In the genomic region with DNA sequence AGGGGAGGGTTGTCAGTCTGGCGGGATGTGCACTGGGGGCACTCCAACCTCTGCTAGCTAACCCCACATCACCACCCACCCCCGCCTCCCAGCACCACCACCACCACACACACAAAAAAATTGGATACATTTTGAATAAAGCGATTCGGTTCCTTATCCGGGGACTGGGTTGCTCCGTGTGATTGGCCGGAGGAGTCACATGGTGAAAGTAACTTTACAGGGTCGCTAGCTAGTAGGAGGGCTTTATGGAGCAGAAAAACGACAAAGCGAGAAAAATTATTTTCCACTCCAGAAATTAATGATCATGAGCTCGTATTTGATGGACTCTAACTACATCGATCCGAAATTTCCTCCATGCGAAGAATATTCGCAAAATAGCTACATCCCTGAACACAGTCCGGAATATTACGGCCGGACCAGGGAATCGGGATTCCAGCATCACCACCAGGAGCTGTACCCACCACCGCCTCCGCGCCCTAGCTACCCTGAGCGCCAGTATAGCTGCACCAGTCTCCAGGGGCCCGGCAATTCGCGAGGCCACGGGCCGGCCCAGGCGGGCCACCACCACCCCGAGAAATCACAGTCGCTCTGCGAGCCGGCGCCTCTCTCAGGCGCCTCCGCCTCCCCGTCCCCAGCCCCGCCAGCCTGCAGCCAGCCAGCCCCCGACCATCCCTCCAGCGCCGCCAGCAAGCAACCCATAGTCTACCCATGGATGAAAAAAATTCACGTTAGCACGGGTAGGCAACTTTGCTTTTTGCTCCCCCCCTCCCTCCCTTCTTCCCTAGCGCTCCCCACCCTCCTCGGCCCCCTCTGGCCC, we compare ENCODE assay signal across 8 cellular contexts. TPM values are rescaled to one million over a fixed set of nuclear protein-coding genes. Genes with fewer than 3 reads are reported as not detected.
DNase-seq lines count a peak whose midpoint lies in the region; TF ChIP-seq lines count a peak whose summit lies in the region.

Gene HOXC4, plus strand, starts transcription at position 211 of the 817 bp plus-strand sequence. Its CDS starts 88 bp downstream, at position 299.

- H3K79me1 ChIP-seq in H9 (ENCODE audit: insufficient read depth, low read depth, low read length, poor library complexity, severe bottlenecking) = no peaks in the 10 kb centered on the region

- H3K23ac ChIP-seq in H9 (ENCODE audit: insufficient read length, low read depth, low read length) = no peak within 1 kb of the TSS

- H3K9me3 ChIP-seq in H9 (ENCODE audit: control insufficient read depth, low read depth, low read length) (no peaks in the 10 kb centered on the region), parathyroid adenoma (ENCODE audit: control insufficient read depth, low read length) (no peaks in the 10 kb centered on the region)

- no peak within 1 kb of the TSS for H2AK5ac ChIP-seq in H9 (ENCODE audit: insufficient read length, low read length)

- H4K5ac ChIP-seq in H9 (ENCODE audit: insufficient read length, low read depth, low read length) = no peak within 1 kb of the TSS

- no peaks in the 10 kb centered on the region for H3K36me3 ChIP-seq in parathyroid adenoma (ENCODE audit: control insufficient read depth, insufficient read depth, low read length)

- peaks cover 4% of the 10 kb centered on the region for H3K23me2 ChIP-seq in H9 (ENCODE audit: insufficient read length, low read depth, low read length, poor library complexity, severe bottlenecking)

- no peak within 1 kb of the TSS for H3K27ac Mint-ChIP-seq in H9

- H3T11ph ChIP-seq in H9 (ENCODE audit: low read length) = no peak within 1 kb of the TSS

- peaks cover 2 to 18% of the 10 kb centered on the region in 2 experiments; a peak in 3 of 5 replicates for H3K9me3 Mint-ChIP-seq in H9

- H3K79me2 ChIP-seq in H9 (ENCODE audit: insufficient read depth, low read length) (no peaks in the 10 kb centered on the region), parathyroid adenoma (no peaks in the 10 kb centered on the region)

- H2BK20ac ChIP-seq in H9 (ENCODE audit: low read depth, low read length, poor library complexity, severe bottlenecking) = no peak within 1 kb of the TSS

- no peak for TF ChIP-seq CTCF in GM12864 (IDR thresholded peaks at IDR 0.05; ENCODE audit: low read depth, low read length, missing control alignments)
- TF ChIP-seq CTCF in H9 (conservative IDR thresholded peaks at IDR 0.05) = no peak
- no peak for TF ChIP-seq CTCF in fibroblast of the aortic adventitia (IDR thresholded peaks at IDR 0.05; ENCODE audit: insufficient read depth, low read length)
- TF ChIP-seq CTCF in parathyroid adenoma (IDR thresholded peaks at IDR 0.05) = no peak

- H4K91ac ChIP-seq in H9 (ENCODE audit: insufficient read length, low read depth, low read length) = no peak within 1 kb of the TSS

- H3K4ac ChIP-seq in H9 (ENCODE audit: low read depth, low read length) = no peak within 1 kb of the TSS

- H2BK12ac ChIP-seq in H9 (ENCODE audit: insufficient read length, low read depth, low read length) = no peak within 1 kb of the TSS

- H2BK15ac ChIP-seq in H9 (ENCODE audit: low read depth, low read length) = no peak within 1 kb of the TSS

- no peaks in the 10 kb centered on the region for H3K36me3 Mint-ChIP-seq in H9 (ENCODE audit: insufficient read depth in 1 of 3, low read depth in 3 of 3)

- no peak within 1 kb of the TSS for H2BK120ac ChIP-seq in H9 (ENCODE audit: low read depth, low read length, poor library complexity, severe bottlenecking)

- H3K18ac ChIP-seq in H9 (ENCODE audit: insufficient read length, low read depth, low read length) = no peak within 1 kb of the TSS

- no peaks in the 10 kb centered on the region for H4K20me1 ChIP-seq in H9 (ENCODE audit: control insufficient read depth, insufficient read depth, insufficient read length)

- no peak within 1 kb of the TSS for H4K8ac ChIP-seq in H9 (replicated peaks; ENCODE audit: insufficient read length, low read depth, low read length)

- no peak within 1 kb of the TSS for H3K27ac ChIP-seq in H9 (ENCODE audit: insufficient read length, low read depth, low read length)
- no peak within 1 kb of the TSS for H3K27ac ChIP-seq in parathyroid adenoma

- no peak within 1 kb of the TSS for H3K56ac ChIP-seq in H9 (ENCODE audit: insufficient read length, low read depth, low read length)

- DNase-seq in GM12864 (ENCODE audit: low read depth) = peak; percentile 36
- no peak for DNase-seq in H9
- peak; percentile 64 for DNase-seq in RPMI7951 (ENCODE audit: low read depth)
- peak; percentile 63 for DNase-seq in fibroblast of the aortic adventitia (ENCODE audit: low read depth)
- DNase-seq in NCI-H146 (lab: John Stamatoyannopoulos, UW) = no peak
- DNase-seq in occipital lobe (lab: John Stamatoyannopoulos, UW) = no peak
- DNase-seq in stimulated activated CD4-positive, alpha-beta T cell treated with anti-CD3 and anti-CD28 coated beads, Interleukin-2, amount 100 ng/mL, for 48 hours = no peak

- H3K4me3 ChIP-seq in GM12864 (ENCODE audit: low read depth, low read length) = peak within 1 kb of the TSS; percentile 86
- H3K4me3 ChIP-seq in fibroblast of the aortic adventitia (ENCODE audit: low read depth, low read length) = peak within 1 kb of the TSS; percentile 77
- no peak within 1 kb of the TSS for H3K4me3 ChIP-seq in parathyroid adenoma (ENCODE audit: low read depth, low read length)

- H3K27me3 ChIP-seq in H9 (ENCODE audit: insufficient read depth, low read length) (peaks cover 95% of the 10 kb centered on the region), parathyroid adenoma (ENCODE audit: control insufficient read depth, insufficient read depth, low read length) (peaks cover 6% of the 10 kb centered on the region)

- no peak within 1 kb of the TSS for H2BK5ac ChIP-seq in H9 (ENCODE audit: insufficient read length, low read length)

- H3K4me2 ChIP-seq in H9 (ENCODE audit: insufficient read depth, insufficient read length, low read length) = peak within 1 kb of the TSS; percentile 28
- H3K4me2 ChIP-seq in parathyroid adenoma (ENCODE audit: low read length) = no peak within 1 kb of the TSS

- H3K4me3 Mint-ChIP-seq in H9 = peak within 1 kb of the TSS; percentile 25 to 75

- H3K9ac ChIP-seq in H9 (ENCODE audit: extremely low read depth, insufficient read length, low read length) (no peak within 1 kb of the TSS), parathyroid adenoma (no peak within 1 kb of the TSS)

- no peaks in the 10 kb centered on the region for H3K4me1 ChIP-seq in H9 (ENCODE audit: insufficient read depth, low read length)
- H3K4me1 ChIP-seq in parathyroid adenoma = no peaks in the 10 kb centered on the region

- WGBS in H9 (ENCODE audit: extremely low coverage, insufficient read length, low lambda C conversion rate) = no CpG with 5 or more reads among the region's 45 CpGs

- H3K27me3 Mint-ChIP-seq in H9 (ENCODE audit: low read depth) = peaks cover 100% of the 10 kb centered on the region

- H3K14ac ChIP-seq in H9 (ENCODE audit: insufficient read depth, low read length) = no peak within 1 kb of the TSS

- H3K4me1 Mint-ChIP-seq in H9 = peaks cover 9 to 72% of the 10 kb centered on the region in 2 experiments

- H2AFZ ChIP-seq in H9 (ENCODE audit: low read length) (no peak within 1 kb of the TSS), parathyroid adenoma (peak within 1 kb of the TSS; percentile 17)

RNA-seq across cellular contexts. Expression of gene HOXC4, which starts in this region (rescaled TPM):
- total RNA-seq in H9 (2021) = not detected in 2 replicates
- total RNA-seq in RPMI7951 (2014; rRNA removed; shearing (Covaris generic)) = 2.5 and 4.7 TPM in 2 replicates
- 0.36 and 1.4 TPM in 2 replicates for total RNA-seq in fibroblast of the aortic adventitia (ENCODE audit: low replicate concordance)
- total RNA-seq in occipital lobe = not detected

Comparison
In these comparisons a context has a peak if more than half of its experiments do, and no peak if none do; other contexts are left out.
1. DNase-seq: peak in GM12864 (single experiment), RPMI7951 (single experiment) and fibroblast of the aortic adventitia (single experiment); none in H9 (single experiment), NCI-H146 (single experiment), occipital lobe (single experiment) and stimulated activated CD4-positive, alpha-beta T cell treated with anti-CD3 and anti-CD28 coated beads, Interleukin-2, amount 100 ng/mL, for 48 hours (0 of 2).